Comparison of ENCODE assay signal across 2 cellular contexts in the genomic region with DNA sequence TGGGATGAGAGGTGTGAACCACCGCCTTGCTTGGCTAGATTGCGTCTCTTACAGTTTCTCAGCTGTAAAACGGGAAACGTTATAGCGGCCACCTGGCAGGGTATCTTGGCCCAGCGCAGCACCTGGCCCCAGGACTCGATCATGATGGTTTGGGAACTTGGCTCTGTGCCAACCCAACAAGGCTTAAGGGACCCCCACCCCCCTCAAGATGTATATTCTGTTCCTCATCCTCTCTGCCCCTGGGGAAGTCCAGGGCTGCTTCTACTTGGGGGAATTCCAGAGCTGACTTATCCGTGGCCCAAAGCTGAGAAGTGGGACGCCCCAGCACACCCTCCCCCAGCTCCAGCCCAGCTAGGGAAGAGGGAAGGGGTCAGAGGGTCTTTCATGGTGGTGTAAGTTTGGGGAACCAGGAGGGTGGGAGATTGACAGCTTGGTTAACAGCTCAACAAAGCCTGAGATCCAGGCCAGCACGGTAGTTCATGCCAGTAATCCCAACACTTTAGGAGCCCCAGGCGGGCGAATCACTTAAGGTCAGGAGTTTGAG.
TF ChIP-seq lines count a peak whose summit lies in the region.

No MANE protein-coding gene starts in this region.

TF ChIP-seq in IMR-90, 13 proteins besides CTCF, POLR2A, EP300 and RAD21:
- TF ChIP-seq MAZ (IDR thresholded peaks at IDR 0.05; ENCODE audit: borderline replicate concordance, low read depth, low read length) (no peak), RFX5 (IDR thresholded peaks at IDR 0.05; ENCODE audit: low read depth, low read length) (no peak), MXI1 (IDR thresholded peaks at IDR 0.05; ENCODE audit: borderline replicate concordance, low read depth, low read length) (no peak), SMC3 (IDR thresholded peaks at IDR 0.05; ENCODE audit: low read depth, low read length) (no peak)

TF ChIP-seq in HEK293T, 16 proteins besides CTCF, POLR2A, EP300 and RAD21:
- TF ChIP-seq FOXM1 (IDR thresholded peaks at IDR 0.05; ENCODE audit: borderline replicate concordance) (no peak), FOXA1 (IDR thresholded peaks at IDR 0.05) (no peak), SP1 (IDR thresholded peaks at IDR 0.05) (no peak), ZNF384 (IDR thresholded peaks at IDR 0.05) (no peak), HDGF (IDR thresholded peaks at IDR 0.05; ENCODE audit: borderline replicate concordance) (no peak), SUZ12 (IDR thresholded peaks at IDR 0.05) (no peak), FOXK2 (IDR thresholded peaks at IDR 0.05) (no peak), ELF4 (IDR thresholded peaks at IDR 0.05) (no peak), ARNT (IDR thresholded peaks at IDR 0.05) (no peak), CTBP1 (IDR thresholded peaks at IDR 0.05; ENCODE audit: borderline replicate concordance) (no peak)
- TF ChIP-seq, protein P1, sequence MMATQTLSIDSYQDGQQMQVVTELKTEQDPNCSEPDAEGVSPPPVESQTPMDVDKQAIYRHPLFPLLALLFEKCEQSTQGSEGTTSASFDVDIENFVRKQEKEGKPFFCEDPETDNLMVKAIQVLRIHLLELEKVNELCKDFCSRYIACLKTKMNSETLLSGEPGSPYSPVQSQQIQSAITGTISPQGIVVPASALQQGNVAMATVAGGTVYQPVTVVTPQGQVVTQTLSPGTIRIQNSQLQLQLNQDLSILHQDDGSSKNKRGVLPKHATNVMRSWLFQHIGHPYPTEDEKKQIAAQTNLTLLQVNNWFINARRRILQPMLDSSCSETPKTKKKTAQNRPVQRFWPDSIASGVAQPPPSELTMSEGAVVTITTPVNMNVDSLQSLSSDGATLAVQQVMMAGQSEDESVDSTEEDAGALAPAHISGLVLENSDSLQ (IDR thresholded peaks at IDR 0.05) = no peak
